Comparison of ENCODE assay signal across 9 cellular contexts in the genomic region with DNA sequence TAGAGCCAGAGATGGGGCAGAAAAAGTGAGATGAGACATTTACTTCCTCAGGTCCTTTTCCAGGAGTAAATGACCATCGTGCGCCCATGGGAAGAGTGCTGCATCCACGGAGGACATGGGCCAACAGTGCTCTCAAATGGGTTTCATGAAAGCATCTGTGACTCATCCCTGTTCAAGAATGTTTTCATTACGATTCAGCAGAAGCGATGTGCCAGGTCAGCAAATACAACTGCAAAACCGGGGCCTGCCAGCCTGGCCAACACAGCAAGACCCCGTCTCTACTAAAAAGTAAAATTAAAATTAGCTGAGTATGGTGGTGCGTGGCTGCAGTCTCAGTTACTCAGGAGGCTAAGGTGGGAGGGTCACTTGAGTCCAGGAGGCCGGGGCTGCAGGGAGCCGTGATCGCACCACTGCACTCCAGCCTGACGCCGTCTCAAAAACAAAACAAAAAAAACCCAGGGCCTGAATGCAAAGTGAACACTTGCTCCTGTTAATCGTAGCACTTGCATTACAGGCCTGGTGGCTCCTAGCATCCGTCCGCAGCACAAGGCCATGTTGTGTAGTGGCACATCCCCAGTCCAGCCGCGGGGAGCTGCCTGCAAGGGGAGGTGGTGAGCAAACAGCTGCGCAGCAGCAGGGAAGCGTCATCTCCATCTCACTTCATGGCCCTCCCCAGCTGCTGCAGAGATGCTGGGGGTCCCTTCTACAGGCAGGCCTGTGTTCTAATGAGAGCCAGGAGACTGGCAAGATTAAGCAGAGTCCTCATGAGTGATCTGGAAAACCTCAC.
DNase-seq lines count a peak whose midpoint lies in the region; ATAC-seq and TF ChIP-seq lines count a peak whose summit lies in the region.
"Had no signal": no experiment of that assay in that cellular context is flagged by ENCODE, and none has a peak within 500 bp of the region (broad histone marks: within the 10 kb centered on the region; RNA-seq: fewer than 3 reads in every experiment).

No MANE protein-coding gene starts in this region.

- H3K4me1 ChIP-seq in esophagus (ENCODE audit: control insufficient read depth in 2 of 2, insufficient read depth in 2 of 2, low read length in 1 of 2) (peaks cover 0 to 25% of the 10 kb centered on the region in 2 donors), aorta (ENCODE audit: control insufficient read depth in 1 of 2, insufficient read depth in 2 of 2, low read length in 2 of 2) (no peaks in the 10 kb centered on the region)

- no peak for TF ChIP-seq CTCF in nephron (IDR thresholded peaks at IDR 0.05; ENCODE audit: unreplicated experiment in 3 of 3)

- peaks cover 35% of the 10 kb centered on the region for H3K27me3 Mint-ChIP-seq in nephron (ENCODE audit: low read depth)
- H3K27me3 Mint-ChIP-seq in activated T-cell treated with anti-CD3 and anti-CD28 coated beads, Interleukin-2, amount 50 U/mL, for 4 hours (ENCODE audit: low read depth) = peaks cover 8% of the 10 kb centered on the region

- peaks cover 48% of the 10 kb centered on the region for H3K4me1 Mint-ChIP-seq in nephron
- peaks cover 19% of the 10 kb centered on the region for H3K4me1 Mint-ChIP-seq in activated T-cell treated with anti-CD3 and anti-CD28 coated beads, Interleukin-2, amount 50 U/mL, for 4 hours (ENCODE audit: low read depth)

- no peak overlapping the region for H3K4me3 Mint-ChIP-seq in nephron
- no peak overlapping the region for H3K4me3 Mint-ChIP-seq in activated T-cell treated with anti-CD3 and anti-CD28 coated beads, Interleukin-2, amount 50 U/mL, for 4 hours

- H3K4me3 ChIP-seq in esophagus (ENCODE audit: low read depth in 1 of 2, low read length in 2 of 2) (no peak overlapping the region), aorta (ENCODE audit: low read length in 2 of 2) (no peak overlapping the region)
- H3K4me3 ChIP-seq: adrenal gland had no signal

- H3K36me3 ChIP-seq in esophagus (ENCODE audit: control insufficient read depth in 2 of 2, insufficient read depth in 2 of 2, low read length in 1 of 2) (peaks cover 0 to 2% of the 10 kb centered on the region in 2 donors), aorta (ENCODE audit: control insufficient read depth in 1 of 2, insufficient read depth in 2 of 2, low read length in 1 of 2) (no peaks in the 10 kb centered on the region)
- H3K36me3 ChIP-seq: adrenal gland had no signal

- in situ Hi-C loops in Caki2 (cut with HindIII; ENCODE audit: low pct_unique_long_range_greater_than_20kb, low sequenced_read_pairs) = no loop called here

- H3K36me3 Mint-ChIP-seq in nephron (ENCODE audit: low read depth) = no peaks in the 10 kb centered on the region
- H3K36me3 Mint-ChIP-seq in activated T-cell treated with anti-CD3 and anti-CD28 coated beads, Interleukin-2, amount 50 U/mL, for 4 hours (ENCODE audit: insufficient read depth) = no peaks in the 10 kb centered on the region

- WGBS in esophagus, 2 donors = 71 to 74% methylated on average over 20 of the region's 20 CpGs
- 88 to 89% methylated on average over 20 of the region's 20 CpGs for WGBS in aorta, 2 donors

- intact Hi-C loops in aorta (cut with DNase I) = no loop called here

- H3K9me3 ChIP-seq in esophagus (ENCODE audit: control insufficient read depth in 2 of 2, insufficient read depth in 1 of 2, low read depth in 1 of 2, low read length in 1 of 2) (no peaks in the 10 kb centered on the region), aorta (ENCODE audit: control insufficient read depth, low read length) (no peaks in the 10 kb centered on the region)
- H3K9me3 ChIP-seq: adrenal gland had no signal

- H3K27ac Mint-ChIP-seq in nephron = peak overlapping the region; percentile 70 to 93 (median 79)

- H3K27me3 ChIP-seq in esophagus (ENCODE audit: control insufficient read depth in 1 of 2, insufficient read depth in 2 of 2, low read length in 2 of 2) (no peaks in the 10 kb centered on the region), aorta (ENCODE audit: control insufficient read depth in 1 of 2, insufficient read depth in 2 of 2, low read length in 1 of 2) (no peaks in the 10 kb centered on the region)
- H3K27me3 ChIP-seq: adrenal gland had no signal

- peak overlapping the region; percentile 89 to 94 for H3K27ac ChIP-seq in esophagus (ENCODE audit: low read depth in 2 of 2, low read length in 1 of 2)
- no peak overlapping the region for H3K27ac ChIP-seq in substantia nigra (ENCODE audit: low read depth, low read length, poor library complexity, severe bottlenecking)
- H3K27ac ChIP-seq in aorta (ENCODE audit: low read depth in 1 of 2, low read length in 2 of 2) = no peak overlapping the region

- H3K9me3 Mint-ChIP-seq in nephron = no peaks in the 10 kb centered on the region
- H3K9me3 Mint-ChIP-seq in activated T-cell treated with anti-CD3 and anti-CD28 coated beads, Interleukin-2, amount 50 U/mL, for 4 hours = no peaks in the 10 kb centered on the region

- no peak for ATAC-seq in GM21367 (IDR thresholded peaks at IDR 0.05; ENCODE audit: unreplicated experiment)
- no peak for ATAC-seq in aorta (ENCODE audit: low FRiP score)
- ATAC-seq in activated T-cell treated with anti-CD3 and anti-CD28 coated beads, Interleukin-2, amount 50 U/mL, for 4 hours = no peak

- DNase-seq in Caki2 (ENCODE audit: low read depth) = peak; percentile 21
- DNase-seq in MV-4-11 (lab: John Stamatoyannopoulos, UW) = peak; percentile 18
- no peak for DNase-seq in substantia nigra (lab: John Stamatoyannopoulos, UW)
- no peak for DNase-seq in aorta
- DNase-seq in activated T-cell treated with anti-CD3 and anti-CD28 coated beads, Interleukin-2, amount 50 U/mL, for 4 hours = no peak

Comparison
In these comparisons a context has a peak if more than half of its experiments do, and no peak if none do; other contexts are left out.
1. DNase-seq: peak in Caki2 (single experiment) and MV-4-11 (single experiment); none in substantia nigra (0 of 49), aorta (0 of 2) and activated T-cell treated with anti-CD3 and anti-CD28 coated beads, Interleukin-2, amount 50 U/mL, for 4 hours (single experiment).
2. H3K27ac ChIP-seq: peak in esophagus (2 of 2); none in substantia nigra (single experiment) and aorta (0 of 2).